In genomic region chr11:19116971-19117759, GRCh38 we compare ENCODE assay signal across 8 cellular contexts. TPM values are rescaled to one million over a fixed set of nuclear protein-coding genes. Genes with fewer than 3 reads are reported as not detected.
DNase-seq lines count a peak whose midpoint lies in the region; ATAC-seq and TF ChIP-seq lines count a peak whose summit lies in the region.

A gene with protein sequence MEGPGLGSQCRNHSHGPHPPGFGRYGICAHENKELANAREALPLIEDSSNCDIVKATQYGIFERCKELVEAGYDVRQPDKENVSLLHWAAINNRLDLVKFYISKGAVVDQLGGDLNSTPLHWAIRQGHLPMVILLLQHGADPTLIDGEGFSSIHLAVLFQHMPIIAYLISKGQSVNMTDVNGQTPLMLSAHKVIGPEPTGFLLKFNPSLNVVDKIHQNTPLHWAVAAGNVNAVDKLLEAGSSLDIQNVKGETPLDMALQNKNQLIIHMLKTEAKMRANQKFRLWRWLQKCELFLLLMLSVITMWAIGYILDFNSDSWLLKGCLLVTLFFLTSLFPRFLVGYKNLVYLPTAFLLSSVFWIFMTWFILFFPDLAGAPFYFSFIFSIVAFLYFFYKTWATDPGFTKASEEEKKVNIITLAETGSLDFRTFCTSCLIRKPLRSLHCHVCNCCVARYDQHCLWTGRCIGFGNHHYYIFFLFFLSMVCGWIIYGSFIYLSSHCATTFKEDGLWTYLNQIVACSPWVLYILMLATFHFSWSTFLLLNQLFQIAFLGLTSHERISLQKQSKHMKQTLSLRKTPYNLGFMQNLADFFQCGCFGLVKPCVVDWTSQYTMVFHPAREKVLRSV (plus strand): TSS chr11:19117168. CDS start chr11:19117250, 82 bp downstream.

- no peaks in the 10 kb centered on the region for H3K9me3 ChIP-seq in lower lobe of right lung

- TF ChIP-seq CTCF in lower lobe of right lung (IDR thresholded peaks at IDR 0.05), result peak; percentile 29

- DNase-seq in CMK (ENCODE audit: low read depth) (peak; percentile 63), HK-2 (ENCODE audit: unreplicated experiment) (peak; percentile 94), NCI-H82 (lab: John Stamatoyannopoulos, UW) (peak; percentile 95), ecto neural progenitor cell (ENCODE audit: low spot score) (peak; percentile 96), lower lobe of right lung (peak; percentile 96)
- DNase-seq in activated CD4-positive, alpha-beta T cell treated with anti-CD3 and anti-CD28 coated beads, Interleukin-2, amount 50 U/mL, for 48 hours, result peak; percentile 97 to 98
- DNase-seq in stimulated activated CD4-positive, alpha-beta T cell treated with anti-CD3 and anti-CD28 coated beads, TNF-alpha, amount 100 ng/mL, for 1 hour (ENCODE audit: low read depth in 3 of 3, low spot score in 1 of 3), result peak; percentile 83 to 92 (median 87)

- H3K27ac ChIP-seq in lower lobe of right lung, result peak within 1 kb of the TSS; percentile 68

- H3K27me3 ChIP-seq in lower lobe of right lung (ENCODE audit: low read depth), result peaks cover 2% of the 10 kb centered on the region

- H3K4me1 ChIP-seq in lower lobe of right lung, result peaks cover 14% of the 10 kb centered on the region

- peak within 1 kb of the TSS; percentile 79 for H3K4me3 ChIP-seq in lower lobe of right lung

- H3K36me3 ChIP-seq in lower lobe of right lung, result no peaks in the 10 kb centered on the region

- intact Hi-C loops in lower lobe of right lung (cut with DNase I), result no loop called here

- ATAC-seq in GM19455 (IDR thresholded peaks at IDR 0.05; ENCODE audit: unreplicated experiment) (peak; percentile 99), lower lobe of right lung (peak; percentile 99 to 100)

RNA-seq across cellular contexts. Expression of the gene that starts here (rescaled TPM):
- total RNA-seq in lower lobe of right lung, result 10.6 TPM

Comparison
In these comparisons a context has a peak if more than half of its experiments do, and no peak if none do; other contexts are left out.
1. Peak in every context shown above with its lines: DNase-seq, ATAC-seq, H3K4me3 ChIP-seq and H3K27ac ChIP-seq.